8 cellular contexts compared by ENCODE assay signal in the genomic region with DNA sequence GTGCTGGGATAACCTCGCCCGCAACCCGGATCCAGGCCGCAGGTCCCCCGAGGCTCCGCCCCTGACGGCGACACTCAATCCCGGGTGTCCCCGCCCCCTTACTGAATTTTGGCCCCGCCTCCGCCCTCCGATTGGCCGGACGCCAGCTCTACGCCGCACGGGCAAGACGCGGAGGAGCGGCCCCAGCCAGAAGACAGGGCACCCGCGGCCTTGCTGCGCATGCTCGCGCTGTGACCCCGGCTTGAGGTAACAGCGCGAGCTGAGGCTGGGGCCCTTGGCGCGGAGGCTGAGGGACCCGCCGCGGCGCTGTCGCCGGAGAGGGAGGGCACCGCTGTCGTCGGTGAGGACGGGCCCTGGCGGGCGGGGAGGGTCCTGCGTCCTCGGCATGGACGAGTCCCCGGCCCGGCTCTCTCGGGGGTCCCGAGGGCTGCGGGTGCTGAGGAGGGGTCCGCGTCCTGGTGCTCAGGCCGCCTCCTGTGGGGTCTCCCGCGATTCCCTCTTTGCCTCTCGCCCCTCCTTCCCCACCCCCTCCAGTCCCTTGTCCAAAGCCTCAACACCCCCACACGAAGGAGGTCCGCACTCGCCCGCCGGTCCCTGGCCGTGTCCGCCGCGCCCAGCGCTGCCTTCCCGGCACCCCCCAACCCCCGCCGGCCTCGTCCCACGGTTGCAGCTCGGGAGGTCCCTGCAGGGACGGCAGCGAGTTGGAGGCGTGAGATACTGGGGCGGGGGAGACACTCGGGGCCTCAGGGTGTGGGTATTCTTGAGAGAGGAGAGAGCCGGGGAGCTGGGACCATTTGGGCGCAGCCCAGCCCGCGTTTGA.
DNase-seq lines count a peak whose midpoint lies in the region; ATAC-seq and TF ChIP-seq lines count a peak whose summit lies in the region.

A gene with protein sequence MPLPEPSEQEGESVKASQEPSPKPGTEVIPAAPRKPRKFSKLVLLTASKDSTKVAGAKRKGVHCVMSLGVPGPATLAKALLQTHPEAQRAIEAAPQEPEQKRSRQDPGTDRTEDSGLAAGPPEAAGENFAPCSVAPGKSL (plus strand): TSS at position 189 of the 820 bp plus-strand sequence. CDS start 13,235 bp downstream, outside the sequence.

- peaks cover 8% of the 10 kb centered on the region for H3K36me3 Mint-ChIP-seq in central memory CD8-positive, alpha-beta T cell (ENCODE audit: insufficient read depth)

- H3K4me3 ChIP-seq in AG09309 (ENCODE audit: control insufficient read depth, low read depth, low read length): peak within 1 kb of the TSS; percentile 95

- H3K4me3 Mint-ChIP-seq in central memory CD8-positive, alpha-beta T cell: peak within 1 kb of the TSS; percentile 90

- peak within 1 kb of the TSS; percentile 93 for H3K27ac Mint-ChIP-seq in central memory CD8-positive, alpha-beta T cell (ENCODE audit: low read depth)

- H3K9me3 Mint-ChIP-seq in central memory CD8-positive, alpha-beta T cell: no peaks in the 10 kb centered on the region

- TF ChIP-seq CTCF in AG09309 (IDR thresholded peaks at IDR 0.05; ENCODE audit: control insufficient read depth, insufficient read depth, low read depth, low read length, missing control alignments): peak; percentile 1

- DNase-seq in AG09309 (ENCODE audit: low read depth) (peak; percentile 76), NCI-H446 (lab: John Stamatoyannopoulos, UW) (peak; percentile 88 to 96), iris pigment epithelial cell (ENCODE audit: low read depth) (peak; percentile 94)
- DNase-seq in activated CD4-positive, CD25-positive, alpha-beta regulatory T cell treated with anti-CD3 and anti-CD28 coated beads, Interleukin-2, amount 50 U/mL, for 16 hours (ENCODE audit: low read depth, low spot score): peak; percentile 99
- peak; percentile 100 for DNase-seq in central memory CD8-positive, alpha-beta T cell (ENCODE audit: low spot score in 2 of 2)
- peak; percentile 99 for DNase-seq in stimulated activated CD4-positive, alpha-beta T cell treated with anti-CD3 and anti-CD28 coated beads, Interleukin-12 subunit alpha, Interleukin-12 subunit beta, amount 100 ng/mL, for 4 hours

- ATAC-seq in GM19025 (IDR thresholded peaks at IDR 0.05; ENCODE audit: low read depth, unreplicated experiment): peak; percentile 68
- peak; percentile 59 for ATAC-seq in HG03342 (IDR thresholded peaks at IDR 0.05; ENCODE audit: unreplicated experiment)
- ATAC-seq in central memory CD8-positive, alpha-beta T cell (replicated peaks; ENCODE audit: extremely low read depth, poor library complexity, severe bottlenecking): peak; percentile 80

- peaks cover 13% of the 10 kb centered on the region for H3K4me1 Mint-ChIP-seq in central memory CD8-positive, alpha-beta T cell

- H3K27me3 Mint-ChIP-seq in central memory CD8-positive, alpha-beta T cell: no peaks in the 10 kb centered on the region

Comparison
In these comparisons a context has a peak if more than half of its experiments do, and no peak if none do; other contexts are left out.
1. Peak in every context shown above with its lines: DNase-seq, ATAC-seq and H3K4me3 ChIP-seq.